20 cellular contexts compared by ENCODE assay signal in the genomic region with DNA sequence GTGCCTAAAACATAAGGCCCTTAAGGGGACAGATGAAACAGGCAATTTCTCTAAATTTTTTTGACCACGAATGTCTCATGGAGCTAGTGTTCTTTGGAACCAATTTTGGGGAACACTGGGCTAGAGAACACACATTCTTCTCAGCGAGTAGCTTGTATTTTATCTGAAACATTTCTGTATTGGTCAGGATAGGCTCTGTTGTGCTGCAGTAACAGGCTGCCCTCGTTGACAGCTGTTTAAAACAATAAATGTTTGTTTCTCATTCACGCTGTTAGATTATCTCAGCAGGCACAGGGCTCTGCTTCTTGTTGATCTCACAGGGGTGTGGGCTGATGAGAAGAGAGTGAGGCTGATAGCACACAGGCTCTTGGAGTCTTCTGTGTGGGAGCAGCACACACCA.
DNase-seq lines count a peak whose midpoint lies in the region; ATAC-seq, FAIRE-seq and TF ChIP-seq lines count a peak whose summit lies in the region.
"Had no signal": no experiment of that assay in that cellular context is flagged by ENCODE, and none has a peak within 500 bp of the region (broad histone marks: within the 10 kb centered on the region; RNA-seq: fewer than 3 reads in every experiment).

No MANE protein-coding gene starts in this region.

- POLR2A ChIA-PET in K562 (lab: Yijun Ruan, JAX) (interaction anchor here (0.5 kb wide), 1 partner anchor 1455 kb away, joined by 4 read pairs; no protein-coding TSS in a partner anchor), SK-N-SH (lab: Yijun Ruan, JAX) (no interaction called here)

- no peaks in the 10 kb centered on the region for H3K9me1 ChIP-seq in K562 (ENCODE audit: control insufficient read depth, insufficient read depth, low read length)

- H3K4me1 ChIP-seq in BLaER1, result peaks cover 80% of the 10 kb centered on the region
- H3K4me1 ChIP-seq in BLaER1 treated with 17β-estradiol and CSF1 and Interleukin-3, amounts not matched to agents 10 nM and 100 nM, result peaks cover 82 to 98% (median 91%) of the 10 kb centered on the region in 10 experiments
- no peaks in the 10 kb centered on the region for H3K4me1 ChIP-seq in K562 (replicated peaks in 1 of 2; ENCODE audit: control insufficient read depth in 2 of 2, insufficient read depth in 2 of 2, low read length in 2 of 2)
- peaks cover under 1 to 15% of the 10 kb centered on the region in 2 experiments; a peak in 3 of 4 replicates for H3K4me1 ChIP-seq in SK-N-SH (ENCODE audit: control insufficient read depth in 1 of 2, insufficient read depth in 2 of 2, low read depth in 1 of 2, low read length in 1 of 2)
- H3K4me1 ChIP-seq: BE2C had no signal

- CTCF ChIA-PET in K562 (lab: Yijun Ruan, JAX; ENCODE audit: low intra/inter-chr PET ratio), result no interaction called here
- CTCF ChIA-PET in SK-N-SH (lab: Yijun Ruan, JAX), result interaction anchor here (0.6 kb wide), 1 partner anchor 462 kb away, joined by 4 read pairs; no protein-coding TSS in a partner anchor

- H3K79me2 ChIP-seq in K562 (ENCODE audit: control insufficient read depth, insufficient read depth, low read length) (no peaks in the 10 kb centered on the region), SK-N-SH (ENCODE audit: insufficient read depth) (peaks cover 18% of the 10 kb centered on the region; the same call in 1 of the 2 replicates)

- H3K27me3 ChIP-seq in BLaER1 (no peaks in the 10 kb centered on the region), K562 (ENCODE audit: control insufficient read depth in 2 of 2, insufficient read depth in 2 of 2, low read length in 2 of 2) (peaks cover 7 to 16% of the 10 kb centered on the region in 2 experiments; a peak in 3 of 5 replicates), SK-N-SH (ENCODE audit: insufficient read depth) (no peaks in the 10 kb centered on the region)
- H3K27me3 ChIP-seq in BLaER1 treated with 17β-estradiol and CSF1 and Interleukin-3, amounts not matched to agents 10 nM and 100 nM, result no peaks in the 10 kb centered on the region

- H3K4me2 ChIP-seq in BLaER1, result peak overlapping the region; percentile 88; the same call in 1 of the 2 replicates
- peak overlapping the region; percentile 76 to 96 (median 91); a peak in 21 of 22 replicates for H3K4me2 ChIP-seq in BLaER1 treated with 17β-estradiol and CSF1 and Interleukin-3, amounts not matched to agents 10 nM and 100 nM
- no peak overlapping the region for H3K4me2 ChIP-seq in K562 (ENCODE audit: insufficient read depth, low read length)
- no peak overlapping the region for H3K4me2 ChIP-seq in SK-N-SH

- TF ChIP-seq EP300 in K562 (IDR thresholded peaks at IDR 0.05; ENCODE audit: low read length), result no peak
- TF ChIP-seq EP300 in SK-N-SH (IDR thresholded peaks at IDR 0.05; ENCODE audit: borderline replicate concordance in 1 of 2, low read depth in 1 of 2, low read length in 1 of 2), result no peak

- BruUV-seq in K562 (replicated peaks; lab: Mats Ljungman, UMichigan), result no TSS peak

- FAIRE-seq in K562 (lab: Jason Lieb, UNC), result no peak
- FAIRE-seq: A204.1, GM19239 had no signal

- no peaks in the 10 kb centered on the region for H3K9me2 ChIP-seq in SK-N-SH

- WGBS in K562 (ENCODE audit: insufficient coverage, low coverage, missing lambda C conversion rate), result 0% methylated on average over 4 of the region's 4 CpGs
- WGBS in SK-N-SH (ENCODE audit: low lambda C conversion rate), result 79% methylated on average over 4 of the region's 4 CpGs

- in situ Hi-C loops in K562 (cut with MboI), result no loop called here

- peaks cover 31% of the 10 kb centered on the region; the same call in 1 of the 2 replicates for H4K20me1 ChIP-seq in BLaER1
- H4K20me1 ChIP-seq in BLaER1 treated with 17β-estradiol and CSF1 and Interleukin-3, amounts not matched to agents 10 nM and 100 nM, result peaks cover 0 to 3% (median 0%) of the 10 kb centered on the region in 11 experiments; a peak in 1 of 22 replicates
- H4K20me1 ChIP-seq in K562 (replicated peaks; ENCODE audit: control insufficient read depth, insufficient read depth, low read length), result peaks cover 3% of the 10 kb centered on the region; the same call in 1 of the 2 replicates
- no peaks in the 10 kb centered on the region for H4K20me1 ChIP-seq in SK-N-SH (ENCODE audit: insufficient read depth)

- H3K4me3 ChIP-seq in BLaER1 (no peak overlapping the region), K562 (no peak overlapping the region), SK-N-SH (ENCODE audit: low read depth in 2 of 2, low read length in 1 of 2) (no peak overlapping the region)
- H3K4me3 ChIP-seq in BLaER1 treated with 17β-estradiol and CSF1 and Interleukin-3, amounts not matched to agents 10 nM and 100 nM, result no peak overlapping the region

- TF ChIP-seq RAD21 in K562 (CRISPR knock-in tag; conservative IDR thresholded peaks at IDR 0.05 in 1 of 2, IDR thresholded peaks at IDR 0.05 in 1 of 2) (no peak), SK-N-SH (IDR thresholded peaks at IDR 0.05; ENCODE audit: low read length) (no peak)

- H3F3A ChIP-seq in SK-N-SH (replicated peaks; ENCODE audit: insufficient read depth), result peaks cover under 1% of the 10 kb centered on the region

- no peak for TF ChIP-seq POLR2A in K562 (conservative IDR thresholded peaks at IDR 0.05)

- H3K27ac ChIP-seq in BLaER1, result 0 out of 2 replicates have a peak overlapping the region, but pooled peaks have one; percentile 10
- H3K27ac ChIP-seq in BLaER1 treated with 17β-estradiol and CSF1 and Interleukin-3, amounts not matched to agents 10 nM and 100 nM, result peak overlapping the region in 10 of 11 experiments; percentile 59 to 100 (median 99); a peak in 21 of 22 replicates
- no peak overlapping the region for H3K27ac ChIP-seq in K562 (ENCODE audit: extremely low read depth, low read depth, low read length)
- H3K27ac ChIP-seq in SK-N-SH (ENCODE audit: low read depth in 2 of 2, low read length in 1 of 2), result no peak overlapping the region

- no peaks in the 10 kb centered on the region for H3K36me3 ChIP-seq in BLaER1
- peaks cover 0 to 10% (median 0%) of the 10 kb centered on the region in 11 experiments; a peak in 3 of 22 replicates for H3K36me3 ChIP-seq in BLaER1 treated with 17β-estradiol and CSF1 and Interleukin-3, amounts not matched to agents 10 nM and 100 nM
- no peaks in the 10 kb centered on the region for H3K36me3 ChIP-seq in K562 (ENCODE audit: control insufficient read depth, insufficient read depth, low read length)
- H3K36me3 ChIP-seq in SK-N-SH (replicated peaks in 1 of 2; ENCODE audit: control insufficient read depth in 1 of 2, insufficient read depth in 2 of 2, low read length in 1 of 2), result no peaks in the 10 kb centered on the region
- H3K36me3 ChIP-seq: BE2C had no signal

- intact Hi-C loops in K562 (cut with micrococcal nuclease), result no loop called here

- no peak for TF ChIP-seq CTCF in K562 (IDR thresholded peaks at IDR 0.05 in 2 of 3, conservative IDR thresholded peaks at IDR 0.05 in 1 of 3; ENCODE audit: insufficient read depth in 2 of 3, low read depth in 1 of 3, low read length in 3 of 3)
- TF ChIP-seq CTCF in SK-N-SH (IDR thresholded peaks at IDR 0.05), result no peak

- DNase-seq in MV-4-11 (lab: John Stamatoyannopoulos, UW) (peak; percentile 50), K562 (ENCODE audit: extremely low read depth in 1 of 4, low spot score in 3 of 4) (no peak), SK-N-SH (no peak), putamen (ENCODE audit: low spot score) (no peak), SIG-M5 treated with dmso at 0.1 percent for 504 hours (lab: John Stamatoyannopoulos, UW; ENCODE audit: unreplicated experiment) (no peak)
- DNase-seq: ACHN; BE2C; Calu3; CD4-positive, alpha-beta memory T cell; DMS79 treated with DMSO at 0.1 percent for 48 hours; GF-D8; GOT3; H7; Karpas-422; KBM-7 had no signal

- H2AFZ ChIP-seq in K562 (ENCODE audit: low read depth, low read length) (no peak overlapping the region), SK-N-SH (ENCODE audit: low read depth) (no peak overlapping the region)

- H3K9ac ChIP-seq in BLaER1 (no peak overlapping the region), K562 (ENCODE audit: insufficient read depth in 1 of 2, low read depth in 2 of 2, low read length in 2 of 2) (no peak overlapping the region), SK-N-SH (no peak overlapping the region)
- H3K9ac ChIP-seq in BLaER1 treated with 17β-estradiol and CSF1 and Interleukin-3, amounts not matched to agents 10 nM and 100 nM, result peak overlapping the region in 4 of 11 experiments; percentile 8 to 55 (median 32); a peak in 7 of 22 replicates

- no peaks in the 10 kb centered on the region for H3K9me3 ChIP-seq in BLaER1
- peaks cover 0 to 20% (median 11%) of the 10 kb centered on the region in 11 experiments; a peak in 13 of 22 replicates for H3K9me3 ChIP-seq in BLaER1 treated with 17β-estradiol and CSF1 and Interleukin-3, amounts not matched to agents 10 nM and 100 nM (replicated peaks in 1 of 11)
- H3K9me3 ChIP-seq in K562 (replicated peaks; ENCODE audit: control insufficient read depth, insufficient read depth, low read depth, low read length), result no peaks in the 10 kb centered on the region
- no peaks in the 10 kb centered on the region for H3K9me3 ChIP-seq in SK-N-SH
- H3K9me3 ChIP-seq: BE2C had no signal

- ATAC-seq in K562, result no peak
- ATAC-seq: HCT116 had no signal

TF ChIP-seq in K562, 482 proteins besides CTCF, POLR2A, EP300 and RAD21:
- no peak for TF ChIP-seq NFXL1 (CRISPR knock-in tag; IDR thresholded peaks at IDR 0.05)
- TF ChIP-seq ZNF12 (CRISPR knock-in tag; IDR thresholded peaks at IDR 0.05), result 0 out of 2 replicates have a peak, but pooled peaks have one; percentile 63
- TF ChIP-seq ETS2 (tag; IDR thresholded peaks at IDR 0.05; ENCODE audit: borderline replicate concordance, poor library complexity, severe bottlenecking), result no peak
- TF ChIP-seq ASH1L (IDR thresholded peaks at IDR 0.05; ENCODE audit: borderline replicate concordance, low read depth, partially characterized antibody), result no peak

TF ChIP-seq in SK-N-SH, 30 proteins besides CTCF, POLR2A, EP300 and RAD21 (continues in another document):
- TF ChIP-seq YY1 (IDR thresholded peaks at IDR 0.05; ENCODE audit: low read depth), result no peak
- TF ChIP-seq FOXM1 (IDR thresholded peaks at IDR 0.05; ENCODE audit: low read depth), result no peak
- no peak for TF ChIP-seq FOXJ3 (CRISPR knock-in tag; IDR thresholded peaks at IDR 0.05)
- TF ChIP-seq, protein P1, sequence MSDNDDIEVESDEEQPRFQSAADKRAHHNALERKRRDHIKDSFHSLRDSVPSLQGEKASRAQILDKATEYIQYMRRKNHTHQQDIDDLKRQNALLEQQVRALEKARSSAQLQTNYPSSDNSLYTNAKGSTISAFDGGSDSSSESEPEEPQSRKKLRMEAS (IDR thresholded peaks at IDR 0.05; ENCODE audit: low read depth), result no peak
- TF ChIP-seq RXRA (IDR thresholded peaks at IDR 0.05; ENCODE audit: borderline replicate concordance, low read depth), result no peak

Comparison
In these comparisons a context has a peak if more than half of its experiments do, and no peak if none do; other contexts are left out.
1. H3K27ac ChIP-seq: peak in BLaER1 (single experiment) and BLaER1 treated with 17β-estradiol and CSF1 and Interleukin-3, amounts not matched to agents 10 nM and 100 nM (10 of 11); none in K562 (single experiment) and SK-N-SH (0 of 2).
2. H3K4me2 ChIP-seq: peak in BLaER1 (single experiment) and BLaER1 treated with 17β-estradiol and CSF1 and Interleukin-3, amounts not matched to agents 10 nM and 100 nM (11 of 11); none in K562 (single experiment) and SK-N-SH (single experiment).